ENCODE assay signal across 1 cellular context in genomic region chr17:81245024-81245664, GRCh38.
TF ChIP-seq lines count a peak whose summit lies in the region.

No MANE protein-coding gene starts in this region.

TF ChIP-seq in GM23338, 12 proteins besides CTCF, POLR2A, EP300 and RAD21 (continued from another document):
- TF ChIP-seq REST (IDR thresholded peaks at IDR 0.05; ENCODE audit: unreplicated experiment), result no peak
- TF ChIP-seq ETS1 (IDR thresholded peaks at IDR 0.05), result no peak
- no peak for TF ChIP-seq ZNF462 (CRISPR knock-in tag; IDR thresholded peaks at IDR 0.05)
- TF ChIP-seq EZH2 (IDR thresholded peaks at IDR 0.05; ENCODE audit: low read depth, unreplicated experiment), result no peak
- no peak for TF ChIP-seq JUNB (IDR thresholded peaks at IDR 0.05; ENCODE audit: unreplicated experiment)
- TF ChIP-seq POLR2AphosphoS5 (IDR thresholded peaks at IDR 0.05; ENCODE audit: low read depth), result no peak
